ENCODE assay signal across 8 cellular contexts in genomic region chr5:63719147-63719546, GRCh38.
"Had no signal": no experiment of that assay in that cellular context is flagged by ENCODE, and none has a peak within 500 bp of the region (broad histone marks: within the 10 kb centered on the region; RNA-seq: fewer than 3 reads in every experiment).

No MANE protein-coding gene starts in this region.

- FAIRE-seq: G401.6, GM12878, GM12891, GM12892, GM18507, GM19239 had no signal

- DNase-seq: GDM1, GF-D8 had no signal

- H3K4me3 ChIP-seq: GM12878 had no signal

- ATAC-seq: GM12878 had no signal
